In genomic region chr16:11308493-11309283, GRCh38 we compare ENCODE assay signal across 1 cellular context.
A peak's percentile ranks its signal among the peaks of the same experiment; 100 is the strongest.
TF ChIP-seq lines count a peak whose summit lies in the region.

No MANE protein-coding gene starts in this region.

TF ChIP-seq in HepG2, 621 proteins besides CTCF, POLR2A, EP300 and RAD21 (continued from another document and continues in another):
- 0 out of 2 replicates have a peak, but pooled peaks have one; percentile 46 for TF ChIP-seq LRRFIP1 (CRISPR knock-in tag; conservative IDR thresholded peaks at IDR 0.05)
- TF ChIP-seq SKIL (CRISPR knock-in tag; IDR thresholded peaks at IDR 0.05; ENCODE audit: borderline replicate concordance): 0 out of 2 replicates have a peak, but pooled peaks have one; percentile 56
- peak; percentile 87 for TF ChIP-seq MEF2D (CRISPR knock-in tag; IDR thresholded peaks at IDR 0.05)
- no peak for TF ChIP-seq ZFAT (CRISPR knock-in tag; conservative IDR thresholded peaks at IDR 0.05)
- TF ChIP-seq ZZZ3 (CRISPR knock-in tag; IDR thresholded peaks at IDR 0.05; ENCODE audit: borderline replicate concordance): 0 out of 2 replicates have a peak, but pooled peaks have one; percentile 73
- peak; percentile 87 for TF ChIP-seq PITX1 (CRISPR knock-in tag; IDR thresholded peaks at IDR 0.05)
- TF ChIP-seq HOXA7 (CRISPR knock-in tag; IDR thresholded peaks at IDR 0.05): no peak
- peak; percentile 94 for TF ChIP-seq ZNF292 (CRISPR knock-in tag; IDR thresholded peaks at IDR 0.05; ENCODE audit: borderline replicate concordance, low read depth)
- 0 out of 2 replicates have a peak, but pooled peaks have one; percentile 36 for TF ChIP-seq HOXD1 (CRISPR knock-in tag; IDR thresholded peaks at IDR 0.05)
- TF ChIP-seq ZNF329 (CRISPR knock-in tag; IDR thresholded peaks at IDR 0.05; ENCODE audit: low read depth): peak; percentile 74; the same call in 1 of the 2 replicates
- peak; percentile 88; the same call in 1 of the 2 replicates for TF ChIP-seq ZBTB39 (CRISPR knock-in tag; IDR thresholded peaks at IDR 0.05)
- TF ChIP-seq GMEB1 (CRISPR knock-in tag; IDR thresholded peaks at IDR 0.05; ENCODE audit: borderline replicate concordance): peak; percentile 18
- TF ChIP-seq NBN (conservative IDR thresholded peaks at IDR 0.05): no peak
- no peak for TF ChIP-seq SNAPC4 (CRISPR knock-in tag; IDR thresholded peaks at IDR 0.05)
- TF ChIP-seq ZNF343 (CRISPR knock-in tag; IDR thresholded peaks at IDR 0.05): no peak; the same call in 1 of the 2 replicates
- TF ChIP-seq GMEB2 (CRISPR knock-in tag; IDR thresholded peaks at IDR 0.05; ENCODE audit: low read depth): no peak
- TF ChIP-seq ARID4A (CRISPR knock-in tag; IDR thresholded peaks at IDR 0.05; ENCODE audit: borderline replicate concordance): peak; percentile 75
- peak; percentile 34 for TF ChIP-seq FOXA3 (CRISPR knock-in tag; IDR thresholded peaks at IDR 0.05)
- no peak for TF ChIP-seq LCORL (IDR thresholded peaks at IDR 0.05)
- TF ChIP-seq LCORL (CRISPR knock-in tag; IDR thresholded peaks at IDR 0.05): peak; percentile 92; the same call in 1 of the 2 replicates
- peak; percentile 69; the same call in 1 of the 2 replicates for TF ChIP-seq CBX5 (CRISPR knock-in tag; IDR thresholded peaks at IDR 0.05; ENCODE audit: borderline replicate concordance)
- no peak for TF ChIP-seq MBNL3 (CRISPR knock-in tag; conservative IDR thresholded peaks at IDR 0.05)
- TF ChIP-seq ZNF121 (CRISPR knock-in tag; IDR thresholded peaks at IDR 0.05): peak; percentile 90
- TF ChIP-seq SP2 (CRISPR knock-in tag; IDR thresholded peaks at IDR 0.05): 0 out of 2 replicates have a peak, but pooled peaks have one; percentile 35
- TF ChIP-seq ZBTB1 (CRISPR knock-in tag; IDR thresholded peaks at IDR 0.05; ENCODE audit: borderline replicate concordance): no peak; the same call in 1 of the 2 replicates
- no peak for TF ChIP-seq PAWR (CRISPR knock-in tag; IDR thresholded peaks at IDR 0.05; ENCODE audit: borderline replicate concordance)
- peak; percentile 63 for TF ChIP-seq KDM6A (CRISPR knock-in tag; IDR thresholded peaks at IDR 0.05; ENCODE audit: low read depth)
- peak; percentile 62 for TF ChIP-seq ZFX (CRISPR knock-in tag; IDR thresholded peaks at IDR 0.05; ENCODE audit: low read depth)
- TF ChIP-seq ZNF160 (CRISPR knock-in tag; IDR thresholded peaks at IDR 0.05): 0 out of 2 replicates have a peak, but pooled peaks have one; percentile 54
- TF ChIP-seq KAT8 (CRISPR knock-in tag; IDR thresholded peaks at IDR 0.05): peak; percentile 63; the same call in 1 of the 2 replicates
- no peak for TF ChIP-seq ZNF770 (CRISPR knock-in tag; IDR thresholded peaks at IDR 0.05)
- TF ChIP-seq ZNF597 (CRISPR knock-in tag; IDR thresholded peaks at IDR 0.05): no peak
